19 cellular contexts compared by ENCODE assay signal in genomic region chr1:11673089-11673769, GRCh38. TPM values are rescaled to one million over a fixed set of nuclear protein-coding genes. Genes with fewer than 3 reads are reported as not detected.
"Had no signal": no experiment of that assay in that cellular context is flagged by ENCODE, and none has a peak within 500 bp of the region (broad histone marks: within the 10 kb centered on the region; RNA-seq: fewer than 3 reads in every experiment).

No MANE protein-coding gene starts in this region.

- FAIRE-seq: islet of Langerhans, TTC549 had no signal

- H3K9ac ChIP-seq: neural progenitor cell, parathyroid adenoma had no signal

- H3K27me3 Mint-ChIP-seq: activated B cell treated with CpG ODN at 0.5 μM for 24 hours; activated naive CD8-positive, alpha-beta T cell treated with anti-CD3 and anti-CD28 coated beads, Interleukin-2, amount 50 U/mL, for 24 hours; stimulated activated naive B cell treated with anti-CD40 and anti-IgM and Interleukin-4, amounts not matched to agents 10 μg/mL and 1 μg/mL and 100 μg/mL, for 72 hours; T-helper 17 cell had no signal

- H3K4me1 ChIP-seq: gastrocnemius medialis, neural progenitor cell, parathyroid adenoma, tibial nerve, uterus had no signal

- H3K9me3 Mint-ChIP-seq: activated B cell treated with CpG ODN at 0.5 μM for 24 hours; activated naive CD8-positive, alpha-beta T cell treated with anti-CD3 and anti-CD28 coated beads, Interleukin-2, amount 50 U/mL, for 24 hours; endodermal cell; neural progenitor cell; stimulated activated naive B cell treated with anti-CD40 and anti-IgM and Interleukin-4, amounts not matched to agents 10 μg/mL and 1 μg/mL and 100 μg/mL, for 72 hours had no signal

- H3K27ac Mint-ChIP-seq: activated B cell treated with CpG ODN at 0.5 μM for 24 hours; activated naive CD8-positive, alpha-beta T cell treated with anti-CD3 and anti-CD28 coated beads, Interleukin-2, amount 50 U/mL, for 24 hours; endodermal cell; neural progenitor cell; stimulated activated naive B cell treated with anti-CD40 and anti-IgM and Interleukin-4, amounts not matched to agents 10 μg/mL and 1 μg/mL and 100 μg/mL, for 72 hours; T-helper 17 cell had no signal

- H3K4me3 ChIP-seq: dorsolateral prefrontal cortex, gastrocnemius medialis, neural progenitor cell, tibial nerve, uterus had no signal

- H3K9me3 ChIP-seq: gastrocnemius medialis, tibial nerve, uterus had no signal

- H3K27me3 ChIP-seq: dorsolateral prefrontal cortex, gastrocnemius medialis, neural progenitor cell, tibial nerve, uterus had no signal

- H2AFZ ChIP-seq: neural progenitor cell, parathyroid adenoma had no signal

- DNase-seq: activated B cell treated with CpG ODN at 0.5 μM for 24 hours; activated CD4-positive, alpha-beta T cell treated with anti-CD3 and anti-CD28 coated beads for 48 hours; activated CD8-positive, alpha-beta memory T cell treated with anti-CD3 and anti-CD28 coated beads for 24 hours; activated naive CD4-positive, alpha-beta T cell; activated naive CD8-positive, alpha-beta T cell treated with anti-CD3 and anti-CD28 coated beads, Interleukin-2, amount 50 U/mL, for 24 hours; aorta; dorsolateral prefrontal cortex; endodermal cell; gastrocnemius medialis; stimulated activated CD4-positive, alpha-beta T cell treated with anti-CD3 and anti-CD28 coated beads, Interleukin-2, amount 100 ng/mL, for 48 hours; stimulated activated naive B cell treated with anti-CD40 and anti-IgM and Interleukin-4, amounts not matched to agents 10 μg/mL and 1 μg/mL and 100 μg/mL, for 72 hours; substantia nigra; T-helper 17 cell; uterus had no signal

- H3K27ac ChIP-seq: dorsolateral prefrontal cortex, gastrocnemius medialis, neural progenitor cell, parathyroid adenoma, tibial nerve, uterus had no signal

- ATAC-seq: activated naive CD8-positive, alpha-beta T cell treated with anti-CD3 and anti-CD28 coated beads, Interleukin-2, amount 50 U/mL, for 24 hours; gastrocnemius medialis; stimulated activated naive B cell treated with anti-CD40 and anti-IgM and Interleukin-4, amounts not matched to agents 10 μg/mL and 1 μg/mL and 100 μg/mL, for 72 hours; T-helper 17 cell had no signal

- H3K4me1 Mint-ChIP-seq: endodermal cell had no signal

- H3K79me2 ChIP-seq: parathyroid adenoma had no signal

- H3K36me3 ChIP-seq: neural progenitor cell, uterus had no signal

- H3K4me2 ChIP-seq: neural progenitor cell had no signal

- H3K4me3 Mint-ChIP-seq: activated B cell treated with CpG ODN at 0.5 μM for 24 hours; activated naive CD8-positive, alpha-beta T cell treated with anti-CD3 and anti-CD28 coated beads, Interleukin-2, amount 50 U/mL, for 24 hours; endodermal cell; neural progenitor cell; stimulated activated naive B cell treated with anti-CD40 and anti-IgM and Interleukin-4, amounts not matched to agents 10 μg/mL and 1 μg/mL and 100 μg/mL, for 72 hours; T-helper 17 cell had no signal

RNA-seq across cellular contexts. Expression of gene DRAXIN, which starts 18.3 kb away (rescaled TPM):
- total RNA-seq: gastrocnemius medialis had no signal
